Comparison of ENCODE assay signal across 9 cellular contexts in the genomic region with DNA sequence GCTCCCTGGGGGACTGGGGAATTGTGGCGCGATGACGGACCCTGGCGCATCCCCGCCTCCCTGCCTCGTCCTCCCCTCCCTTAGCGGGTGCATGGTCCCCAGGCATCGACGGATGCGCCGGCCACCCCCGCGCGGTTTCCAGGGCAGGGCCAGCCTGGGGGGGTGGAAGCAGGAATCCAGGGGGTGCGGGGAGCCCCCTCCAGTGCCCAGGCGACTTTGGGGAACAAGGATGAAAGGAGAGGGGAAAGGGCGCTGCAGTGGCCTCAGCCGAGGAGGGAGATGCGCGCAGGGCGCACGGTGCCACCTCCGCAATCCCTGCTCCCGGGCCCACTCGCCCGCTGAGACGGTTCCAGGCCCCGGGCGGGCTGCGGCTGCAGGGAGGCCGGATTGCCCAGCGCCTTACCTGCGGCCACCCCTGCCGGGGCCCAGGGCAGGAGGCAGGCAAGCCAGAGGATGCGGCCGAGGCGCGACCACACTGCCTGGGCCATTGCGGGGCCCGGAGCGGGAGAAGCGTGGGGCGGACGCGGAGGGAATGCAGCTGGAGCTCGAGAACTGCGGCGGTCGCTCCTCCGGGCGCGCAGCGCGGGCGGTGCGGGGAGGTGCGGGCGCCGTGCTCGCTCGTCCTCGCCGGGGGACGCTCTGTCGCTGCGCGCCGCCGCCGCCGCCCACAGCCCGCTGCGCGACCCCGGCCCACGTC. TPM values are rescaled to one million over a fixed set of nuclear protein-coding genes. Genes with fewer than 3 reads are reported as not detected.
DNase-seq lines count a peak whose midpoint lies in the region; ATAC-seq, FAIRE-seq and TF ChIP-seq lines count a peak whose summit lies in the region.
"Had no signal": no experiment of that assay in that cellular context is flagged by ENCODE, and none has a peak within 500 bp of the region (broad histone marks: within the 10 kb centered on the region; RNA-seq: fewer than 3 reads in every experiment).

A gene with protein sequence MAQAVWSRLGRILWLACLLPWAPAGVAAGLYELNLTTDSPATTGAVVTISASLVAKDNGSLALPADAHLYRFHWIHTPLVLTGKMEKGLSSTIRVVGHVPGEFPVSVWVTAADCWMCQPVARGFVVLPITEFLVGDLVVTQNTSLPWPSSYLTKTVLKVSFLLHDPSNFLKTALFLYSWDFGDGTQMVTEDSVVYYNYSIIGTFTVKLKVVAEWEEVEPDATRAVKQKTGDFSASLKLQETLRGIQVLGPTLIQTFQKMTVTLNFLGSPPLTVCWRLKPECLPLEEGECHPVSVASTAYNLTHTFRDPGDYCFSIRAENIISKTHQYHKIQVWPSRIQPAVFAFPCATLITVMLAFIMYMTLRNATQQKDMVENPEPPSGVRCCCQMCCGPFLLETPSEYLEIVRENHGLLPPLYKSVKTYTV (minus strand): TSS at position 641 of the 697 bp plus-strand sequence. CDS start 153 bp downstream, at position 488.

- no CpG with 5 or more reads among the region's 76 CpGs for WGBS in H9 (ENCODE audit: extremely low coverage, insufficient read length, low lambda C conversion rate)
- WGBS in lung, 2 donors: 4 to 8% methylated on average over 35 to 70 of the region's 76 CpGs

- no peak within 1 kb of the TSS for H4K91ac ChIP-seq in H9 (ENCODE audit: insufficient read length, low read depth, low read length)

- intact Hi-C loops in vagina (cut with DNase I): no loop called here

- H3K36me3 ChIP-seq in lung (ENCODE audit: control insufficient read depth in 2 of 2, insufficient read depth in 2 of 2, low read length in 2 of 2): no peaks in the 10 kb centered on the region
- H3K36me3 ChIP-seq in vagina: no peaks in the 10 kb centered on the region

- H2AK5ac ChIP-seq in H9 (ENCODE audit: insufficient read length, low read length): no peak within 1 kb of the TSS

- no peak within 1 kb of the TSS for H3K23ac ChIP-seq in H9 (ENCODE audit: insufficient read length, low read depth, low read length)

- H4K8ac ChIP-seq in H9 (replicated peaks; ENCODE audit: insufficient read length, low read depth, low read length): no peak within 1 kb of the TSS

- H4K20me1 ChIP-seq in H9 (ENCODE audit: control insufficient read depth, insufficient read depth, insufficient read length): no peaks in the 10 kb centered on the region

- no peak within 1 kb of the TSS for H2BK12ac ChIP-seq in H9 (ENCODE audit: insufficient read length, low read depth, low read length)

- no peak within 1 kb of the TSS for H2BK5ac ChIP-seq in H9 (ENCODE audit: insufficient read length, low read length)

- no peak within 1 kb of the TSS for H2AFZ ChIP-seq in H9 (ENCODE audit: low read length)

- CTCF ChIA-PET in AG04449 (lab: Yijun Ruan, JAX): interaction anchor here (1.3 to 2.1 kb wide), 3 partner anchors 9 to 28 kb away, joined by 6 to 8 read pairs (median 7); a partner anchor contains a TSS

- H3K23me2 ChIP-seq in H9 (ENCODE audit: insufficient read length, low read depth, low read length, poor library complexity, severe bottlenecking): peaks cover 9% of the 10 kb centered on the region

- H3K4me1 ChIP-seq in H9 (ENCODE audit: insufficient read depth, low read length) (no peaks in the 10 kb centered on the region; the same call in 1 of the 2 replicates), lung (ENCODE audit: control insufficient read depth in 2 of 2, insufficient read depth in 2 of 2, low read length in 2 of 2) (peaks cover 0 to 7% of the 10 kb centered on the region in 2 donors), vagina (peaks cover 20% of the 10 kb centered on the region)

- peak within 1 kb of the TSS; percentile 62 for H3K4me3 ChIP-seq in AG04449 (ENCODE audit: low read depth, low read length)
- H3K4me3 ChIP-seq in astrocyte of the cerebellum (ENCODE audit: low read depth, low read length): peak within 1 kb of the TSS; percentile 38
- peak within 1 kb of the TSS; percentile 7 for H3K4me3 ChIP-seq in lung
- H3K4me3 ChIP-seq in vagina: peak within 1 kb of the TSS; percentile 49 to 67

- ATAC-seq in lung (ENCODE audit: insufficient read depth, low FRiP score) (no peak), GM18498 (IDR thresholded peaks at IDR 0.05; ENCODE audit: unreplicated experiment) (no peak)

- in situ Hi-C loops in astrocyte of the cerebellum (cut with HindIII; ENCODE audit: low sequenced_read_pairs): loop anchor here (25.0 kb wide), 1 partner anchor 432 kb away; no protein-coding TSS in a partner anchor

- H2BK20ac ChIP-seq in H9 (ENCODE audit: low read depth, low read length, poor library complexity, severe bottlenecking): no peak within 1 kb of the TSS

- no peak for TF ChIP-seq POLR2A in vagina (IDR thresholded peaks at IDR 0.05)

- no peak within 1 kb of the TSS; the same call in 1 of the 2 replicates for H2BK15ac ChIP-seq in H9 (ENCODE audit: low read depth, low read length)

- H3K79me2 ChIP-seq in H9 (ENCODE audit: insufficient read depth, low read length): no peaks in the 10 kb centered on the region

- H3K4me3 Mint-ChIP-seq in H9: peak within 1 kb of the TSS; percentile 70 to 85

- H3K9ac ChIP-seq in H9 (ENCODE audit: extremely low read depth, insufficient read length, low read length): no peak within 1 kb of the TSS

- H3K36me3 Mint-ChIP-seq in H9 (ENCODE audit: insufficient read depth in 1 of 3, low read depth in 3 of 3): no peaks in the 10 kb centered on the region

- H4K5ac ChIP-seq in H9 (ENCODE audit: insufficient read length, low read depth, low read length): no peak within 1 kb of the TSS

- DNase-seq in AG04449 (ENCODE audit: low read depth, low spot score) (no peak), H9 (no peak), astrocyte of the cerebellum (ENCODE audit: low read depth) (no peak), lung (ENCODE audit: low spot score) (no peak), vagina (ENCODE audit: extremely low spot score in 2 of 2) (no peak), GM19239 (ENCODE audit: insufficient read length, low spot score) (no peak), HK-2 (ENCODE audit: unreplicated experiment) (no peak)

- TF ChIP-seq CTCF in AG04449 (IDR thresholded peaks at IDR 0.05; ENCODE audit: insufficient read depth, low read length, missing control alignments): no peak
- TF ChIP-seq CTCF in H9 (conservative IDR thresholded peaks at IDR 0.05): no peak
- no peak for TF ChIP-seq CTCF in astrocyte of the cerebellum (IDR thresholded peaks at IDR 0.05; ENCODE audit: low read depth, low read length, missing control alignments)
- no peak for TF ChIP-seq CTCF in lung (IDR thresholded peaks at IDR 0.05; ENCODE audit: control extremely low read depth, extremely low read depth)
- no peak for TF ChIP-seq CTCF in vagina (IDR thresholded peaks at IDR 0.05)

- FAIRE-seq in GM19239 (lab: Jason Lieb, UNC): no peak
- FAIRE-seq: endometrium had no signal

- no peak within 1 kb of the TSS for H3T11ph ChIP-seq in H9 (ENCODE audit: low read length)

- peaks cover 54% of the 10 kb centered on the region for H3K27me3 Mint-ChIP-seq in H9 (ENCODE audit: low read depth)

- no peak within 1 kb of the TSS for H3K27ac Mint-ChIP-seq in H9

- no peaks in the 10 kb centered on the region for H3K79me1 ChIP-seq in H9 (ENCODE audit: insufficient read depth, low read depth, low read length, poor library complexity, severe bottlenecking)

- H3K4me1 Mint-ChIP-seq in H9: peaks cover 5 to 19% of the 10 kb centered on the region in 2 experiments

- H3K27ac ChIP-seq in H9 (ENCODE audit: insufficient read length, low read depth, low read length): no peak within 1 kb of the TSS
- H3K27ac ChIP-seq in lung (ENCODE audit: low read depth in 1 of 2, low read length in 1 of 2): no peak within 1 kb of the TSS
- no peak within 1 kb of the TSS for H3K27ac ChIP-seq in vagina

- no peak within 1 kb of the TSS for H2BK120ac ChIP-seq in H9 (ENCODE audit: low read depth, low read length, poor library complexity, severe bottlenecking)

- no peak within 1 kb of the TSS for H3K56ac ChIP-seq in H9 (ENCODE audit: insufficient read length, low read depth, low read length)

- H3K4me2 ChIP-seq in H9 (ENCODE audit: insufficient read depth, insufficient read length, low read length): peak within 1 kb of the TSS; percentile 89

- no peak within 1 kb of the TSS for H3K4ac ChIP-seq in H9 (ENCODE audit: low read depth, low read length)

- no peaks in the 10 kb centered on the region for H3K9me3 Mint-ChIP-seq in H9

- H3K18ac ChIP-seq in H9 (ENCODE audit: insufficient read length, low read depth, low read length): peak within 1 kb of the TSS; percentile 34

- peak within 1 kb of the TSS; percentile 57 for H3K14ac ChIP-seq in H9 (ENCODE audit: insufficient read depth, low read length)

- no peaks in the 10 kb centered on the region for H3K9me3 ChIP-seq in H9 (ENCODE audit: control insufficient read depth, low read depth, low read length)
- H3K9me3 ChIP-seq in lung (ENCODE audit: control insufficient read depth in 2 of 2, insufficient read depth in 1 of 2, low read length in 1 of 2): no peaks in the 10 kb centered on the region
- no peaks in the 10 kb centered on the region for H3K9me3 ChIP-seq in vagina

- POLR2A ChIA-PET in AG04449 (lab: Yijun Ruan, JAX): interaction anchor here (0.6 kb wide), 1 partner anchor 237 kb away, joined by 3 read pairs; no protein-coding TSS in a partner anchor

- H3K27me3 ChIP-seq in H9 (ENCODE audit: insufficient read depth, low read length) (peaks cover 12% of the 10 kb centered on the region; the same call in 1 of the 2 replicates), lung (ENCODE audit: control insufficient read depth, insufficient read depth) (no peaks in the 10 kb centered on the region), vagina (no peaks in the 10 kb centered on the region)

RNA-seq across cellular contexts. Expression of the gene that starts here (rescaled TPM):
- 1.1 and 1.7 TPM in 2 replicates for total RNA-seq in H9 (2021)
- total RNA-seq in lung: 1 to 10 TPM in 1 of 2 donors, under 1 TPM in 1; 0.43 to 1.5 TPM
- under 1 TPM; 0.34 to 0.77 TPM for polyA plus RNA-seq in lung
- total RNA-seq in vagina: 3.7 TPM

Comparison
In these comparisons a context has a peak if more than half of its experiments do, and no peak if none do; other contexts are left out.
1. H3K4me3 ChIP-seq: peak in every context shown above with its lines; median percentile 62 in AG04449; 58 in vagina; 38 in astrocyte of the cerebellum; 7 in lung.